In genomic region chr4:38163216-38164006, GRCh38 we compare ENCODE assay signal across 11 cellular contexts.
A peak's percentile ranks its signal among the peaks of the same experiment; 100 is the strongest.
DNase-seq lines count a peak whose midpoint lies in the region; ATAC-seq and TF ChIP-seq lines count a peak whose summit lies in the region.
"Had no signal": no experiment of that assay in that cellular context is flagged by ENCODE, and none has a peak within 500 bp of the region (broad histone marks: within the 10 kb centered on the region; RNA-seq: fewer than 3 reads in every experiment).

No MANE protein-coding gene starts in this region.

- peaks cover 12% of the 10 kb centered on the region for H3K9me3 Mint-ChIP-seq in activated naive CD4-positive, alpha-beta T cell treated with anti-CD3 and anti-CD28 coated beads, Interleukin-2, amount 10 ng/mL, durations not matched to agents 7 days and 5 days
- H3K9me3 Mint-ChIP-seq in activated T-helper 17 cell treated with anti-CD3 and anti-CD28 coated beads, Interleukin-2, amount 50 U/mL, for 72 hours = peaks cover 10% of the 10 kb centered on the region

- no peaks in the 10 kb centered on the region for H3K27me3 Mint-ChIP-seq in activated naive CD4-positive, alpha-beta T cell treated with anti-CD3 and anti-CD28 coated beads, Interleukin-2, amount 10 ng/mL, durations not matched to agents 7 days and 5 days
- H3K27me3 Mint-ChIP-seq in activated T-helper 17 cell treated with anti-CD3 and anti-CD28 coated beads, Interleukin-2, amount 50 U/mL, for 72 hours = no peaks in the 10 kb centered on the region

- ATAC-seq in activated T-helper 17 cell treated with anti-CD3 and anti-CD28 coated beads, Interleukin-2, amount 50 U/mL, for 72 hours (replicated peaks) = peak; percentile 80
- ATAC-seq in HG03439 (IDR thresholded peaks at IDR 0.05; ENCODE audit: unreplicated experiment) = no peak
- ATAC-seq in HG02970 (IDR thresholded peaks at IDR 0.05; ENCODE audit: low FRiP score, unreplicated experiment) = no peak
- ATAC-seq in GM18909 (IDR thresholded peaks at IDR 0.05; ENCODE audit: poor library complexity, unreplicated experiment) = no peak
- ATAC-seq: upper lobe of right lung had no signal

- H3K27me3 ChIP-seq in uterus = no peaks in the 10 kb centered on the region
- H3K27me3 ChIP-seq: BLaER1 treated with 17β-estradiol and CSF1 and Interleukin-3, amounts not matched to agents 10 nM and 100 nM; upper lobe of right lung had no signal

- no peak overlapping the region for H3K4me3 ChIP-seq in fibroblast of villous mesenchyme (ENCODE audit: low read depth, low read length)
- no peak overlapping the region for H3K4me3 ChIP-seq in uterus
- H3K4me3 ChIP-seq: BLaER1 treated with 17β-estradiol and CSF1 and Interleukin-3, amounts not matched to agents 10 nM and 100 nM; upper lobe of right lung had no signal

- CTCF ChIA-PET in activated naive CD4-positive, alpha-beta T cell treated with anti-CD3 and anti-CD28 coated beads, Interleukin-2, amount 10 ng/mL, durations not matched to agents 7 days and 5 days (lab: Charles Lee) = interaction anchor here (1.2 kb wide), 1 partner anchor 11 kb away, joined by 3 read pairs; no protein-coding TSS in a partner anchor

- no peaks in the 10 kb centered on the region for H3K36me3 ChIP-seq in uterus
- H3K36me3 ChIP-seq: BLaER1 treated with 17β-estradiol and CSF1 and Interleukin-3, amounts not matched to agents 10 nM and 100 nM; upper lobe of right lung had no signal

- H3K9me3 ChIP-seq in uterus = no peaks in the 10 kb centered on the region
- H3K9me3 ChIP-seq: upper lobe of right lung had no signal

- no peak for DNase-seq in activated naive CD4-positive, alpha-beta T cell treated with anti-CD3 and anti-CD28 coated beads, Interleukin-2, amount 10 ng/mL, durations not matched to agents 7 days and 5 days
- no peak for DNase-seq in activated naive CD4-positive, alpha-beta T cell (lab: John Stamatoyannopoulos, UW)
- DNase-seq in fibroblast of villous mesenchyme (ENCODE audit: low read depth) (peak; percentile 76), uterus (no peak)
- DNase-seq: upper lobe of right lung had no signal

- H3K4me3 Mint-ChIP-seq in activated naive CD4-positive, alpha-beta T cell treated with anti-CD3 and anti-CD28 coated beads, Interleukin-2, amount 10 ng/mL, durations not matched to agents 7 days and 5 days = no peak overlapping the region
- H3K4me3 Mint-ChIP-seq in activated T-helper 17 cell treated with anti-CD3 and anti-CD28 coated beads, Interleukin-2, amount 50 U/mL, for 72 hours = peak overlapping the region; percentile 52

- H3K4me1 ChIP-seq in uterus = peaks cover 6% of the 10 kb centered on the region in 2 donors
- H3K4me1 ChIP-seq: parathyroid adenoma, upper lobe of right lung had no signal

- H3K27ac Mint-ChIP-seq in activated naive CD4-positive, alpha-beta T cell treated with anti-CD3 and anti-CD28 coated beads, Interleukin-2, amount 10 ng/mL, durations not matched to agents 7 days and 5 days = peak overlapping the region; percentile 53
- peak overlapping the region; percentile 85 for H3K27ac Mint-ChIP-seq in activated T-helper 17 cell treated with anti-CD3 and anti-CD28 coated beads, Interleukin-2, amount 50 U/mL, for 72 hours

- TF ChIP-seq POLR2A in uterus (IDR thresholded peaks at IDR 0.05) = no peak

- intact Hi-C loops in uterus (cut with DNase I; ENCODE audit: low total_unique reads) = no loop called here

- peaks cover 16% of the 10 kb centered on the region for H3K36me3 Mint-ChIP-seq in activated naive CD4-positive, alpha-beta T cell treated with anti-CD3 and anti-CD28 coated beads, Interleukin-2, amount 10 ng/mL, durations not matched to agents 7 days and 5 days
- no peaks in the 10 kb centered on the region for H3K36me3 Mint-ChIP-seq in activated T-helper 17 cell treated with anti-CD3 and anti-CD28 coated beads, Interleukin-2, amount 50 U/mL, for 72 hours (ENCODE audit: low read depth)

- H3K27ac ChIP-seq in uterus = peak overlapping the region; percentile 66 to 70
- H3K27ac ChIP-seq: parathyroid adenoma, upper lobe of right lung had no signal

- H3K4me1 Mint-ChIP-seq in activated naive CD4-positive, alpha-beta T cell treated with anti-CD3 and anti-CD28 coated beads, Interleukin-2, amount 10 ng/mL, durations not matched to agents 7 days and 5 days = peaks cover 61% of the 10 kb centered on the region
- H3K4me1 Mint-ChIP-seq in activated T-helper 17 cell treated with anti-CD3 and anti-CD28 coated beads, Interleukin-2, amount 50 U/mL, for 72 hours = peaks cover 56% of the 10 kb centered on the region

- no peak for TF ChIP-seq CTCF in fibroblast of villous mesenchyme (IDR thresholded peaks at IDR 0.05; ENCODE audit: insufficient read depth, low read depth, low read length)
- no peak for TF ChIP-seq CTCF in uterus (IDR thresholded peaks at IDR 0.05)
